Comparison of ENCODE assay signal across 10 cellular contexts in the genomic region with DNA sequence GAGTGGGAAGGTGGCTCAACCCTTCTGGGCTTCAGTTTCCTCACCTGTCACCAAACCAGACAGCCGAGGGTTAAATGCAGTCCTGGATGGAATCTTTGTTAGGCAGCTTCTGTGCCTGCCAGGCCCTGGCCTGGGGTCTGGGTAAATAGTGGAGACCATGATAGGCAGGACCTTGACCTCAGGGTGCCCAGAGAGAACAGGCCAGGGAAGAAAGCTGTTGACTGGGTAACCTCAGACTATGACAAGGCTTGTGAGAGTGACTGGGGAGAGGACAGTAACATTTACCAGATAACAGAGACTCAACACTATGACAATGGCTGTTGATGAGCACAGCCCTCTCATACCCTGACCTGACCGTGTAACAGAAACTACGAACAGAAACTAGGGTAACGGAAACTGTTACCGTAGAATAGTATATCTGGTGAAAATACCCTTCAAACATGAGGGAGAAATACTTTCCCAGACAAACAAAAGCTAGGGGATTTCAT.
DNase-seq lines count a peak whose midpoint lies in the region; ATAC-seq and TF ChIP-seq lines count a peak whose summit lies in the region.
"Had no signal": no experiment of that assay in that cellular context is flagged by ENCODE, and none has a peak within 500 bp of the region (broad histone marks: within the 10 kb centered on the region; RNA-seq: fewer than 3 reads in every experiment).

No MANE protein-coding gene starts in this region.

- intact Hi-C loops in activated CD4-positive, alpha-beta T cell treated with anti-CD3 and anti-CD28 coated beads, Interleukin-2, amount 10 ng/mL, durations not matched to agents 24 days and 14 days (cut with micrococcal nuclease), result no loop called here
- intact Hi-C loops in left colon (cut with DNase I, micrococcal nuclease) (no loop called here), esophagus muscularis mucosa (cut with DNase I) (no loop called here)

- H3K27ac Mint-ChIP-seq in activated CD4-positive, alpha-beta T cell treated with anti-CD3 and anti-CD28 coated beads, Interleukin-2, amount 10 ng/mL, durations not matched to agents 24 days and 14 days, result peak overlapping the region; percentile 64

- TF ChIP-seq CTCF in esophagus muscularis mucosa (IDR thresholded peaks at IDR 0.05), result no peak

- H3K9me3 Mint-ChIP-seq in activated CD4-positive, alpha-beta T cell treated with anti-CD3 and anti-CD28 coated beads, Interleukin-2, amount 10 ng/mL, durations not matched to agents 24 days and 14 days, result no peaks in the 10 kb centered on the region

- no peak overlapping the region for H3K4me3 Mint-ChIP-seq in activated CD4-positive, alpha-beta T cell treated with anti-CD3 and anti-CD28 coated beads, Interleukin-2, amount 10 ng/mL, durations not matched to agents 24 days and 14 days

- no peak for DNase-seq in activated CD4-positive, alpha-beta T cell treated with anti-CD3 and anti-CD28 coated beads, Interleukin-2, amount 10 ng/mL, durations not matched to agents 24 days and 14 days
- no peak for DNase-seq in activated CD4-positive, alpha-beta T cell treated with anti-CD3 and anti-CD28 coated beads, Interleukin-2, amount 50 U/mL, for 1 hour
- DNase-seq in left colon, result peak; percentile 0 to 14
- DNase-seq in esophagus muscularis mucosa (ENCODE audit: extremely low spot score), result no peak
- no peak for DNase-seq in NCI-H2227 (lab: John Stamatoyannopoulos, UW; ENCODE audit: unreplicated experiment)
- DNase-seq in stimulated activated naive CD4-positive, alpha-beta T cell treated with Interleukin-2 at 50 U/mL for 16 hours (lab: John Stamatoyannopoulos, UW), result no peak
- DNase-seq: kidney glomerular epithelial cell had no signal

- peaks cover 15% of the 10 kb centered on the region for H3K27me3 Mint-ChIP-seq in activated CD4-positive, alpha-beta T cell treated with anti-CD3 and anti-CD28 coated beads, Interleukin-2, amount 10 ng/mL, durations not matched to agents 24 days and 14 days

- H3K36me3 ChIP-seq in esophagus muscularis mucosa, result no peaks in the 10 kb centered on the region
- H3K36me3 ChIP-seq: neutrophil had no signal

- peaks cover 12% of the 10 kb centered on the region for H3K4me1 Mint-ChIP-seq in activated CD4-positive, alpha-beta T cell treated with anti-CD3 and anti-CD28 coated beads, Interleukin-2, amount 10 ng/mL, durations not matched to agents 24 days and 14 days

- H3K27me3 ChIP-seq in esophagus muscularis mucosa, result peaks cover 0 to 7% (median 0%) of the 10 kb centered on the region in 4 donors

- no peak overlapping the region for H3K4me3 ChIP-seq in esophagus muscularis mucosa

- no peaks in the 10 kb centered on the region for H3K4me1 ChIP-seq in esophagus muscularis mucosa

- H3K27ac ChIP-seq in esophagus muscularis mucosa (replicated peaks in 1 of 4), result no peak overlapping the region
- H3K27ac ChIP-seq: neutrophil had no signal

- ATAC-seq in GM21360 (IDR thresholded peaks at IDR 0.05; ENCODE audit: unreplicated experiment) (peak; percentile 55), HG03175 (IDR thresholded peaks at IDR 0.05; ENCODE audit: unreplicated experiment) (peak; percentile 69), left colon (no peak)

- WGBS in esophagus muscularis mucosa, result 83% methylated on average over 4 of the region's 5 CpGs

- H3K36me3 Mint-ChIP-seq in activated CD4-positive, alpha-beta T cell treated with anti-CD3 and anti-CD28 coated beads, Interleukin-2, amount 10 ng/mL, durations not matched to agents 24 days and 14 days (ENCODE audit: low read depth), result no peaks in the 10 kb centered on the region

- no peaks in the 10 kb centered on the region for H3K9me3 ChIP-seq in esophagus muscularis mucosa
- H3K9me3 ChIP-seq: neutrophil had no signal

- no peak for TF ChIP-seq POLR2A in esophagus muscularis mucosa (IDR thresholded peaks at IDR 0.05; ENCODE audit: low read depth)

- TF ChIP-seq EP300 in esophagus muscularis mucosa (IDR thresholded peaks at IDR 0.05), result no peak

Comparison
In these comparisons a context has a peak if more than half of its experiments do, and no peak if none do; other contexts are left out.
1. DNase-seq: peak in left colon (2 of 2); none in activated CD4-positive, alpha-beta T cell treated with anti-CD3 and anti-CD28 coated beads, Interleukin-2, amount 10 ng/mL, durations not matched to agents 24 days and 14 days (single experiment), activated CD4-positive, alpha-beta T cell treated with anti-CD3 and anti-CD28 coated beads, Interleukin-2, amount 50 U/mL, for 1 hour (single experiment), esophagus muscularis mucosa (single experiment), NCI-H2227 (single experiment) and stimulated activated naive CD4-positive, alpha-beta T cell treated with Interleukin-2 at 50 U/mL for 16 hours (single experiment).